31 cellular contexts compared by ENCODE assay signal in the genomic region with DNA sequence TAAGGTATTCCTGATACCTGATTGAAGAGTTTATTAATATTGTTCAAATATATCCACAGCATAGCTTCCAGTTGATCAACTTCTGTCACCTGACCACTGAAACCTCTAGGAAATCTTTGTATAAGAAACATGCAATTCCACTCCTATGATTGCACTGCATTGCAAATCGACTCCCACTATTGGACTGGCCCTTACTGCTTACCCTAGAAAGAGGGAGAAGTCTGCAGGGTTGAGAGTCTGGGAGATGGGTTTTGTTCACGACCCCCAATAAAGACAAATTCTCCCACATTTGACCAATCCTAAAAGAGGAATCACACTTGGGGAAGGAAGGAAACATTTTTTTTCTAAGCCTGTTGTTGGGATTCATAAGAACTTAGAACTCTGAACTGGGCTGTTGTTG. TPM values are rescaled to one million over a fixed set of nuclear protein-coding genes. Genes with fewer than 3 reads are reported as not detected.
"Had no signal": no experiment of that assay in that cellular context is flagged by ENCODE, and none has a peak within 500 bp of the region (broad histone marks: within the 10 kb centered on the region; RNA-seq: fewer than 3 reads in every experiment).

No MANE protein-coding gene starts in this region.

- H3K27ac Mint-ChIP-seq: naive B cell; natural killer cell treated with Interleukin-12 subunit alpha and Interleukin-12 subunit beta and Interleukin-15 and Interleukin-18, amount 100 ng/mL, for 72 hours; nephron progenitor cell; progenitor cell of endocrine pancreas; stimulated activated memory B cell treated with anti-CD40 and anti-IgM and Interleukin-4, amounts not matched to agents 10 μg/mL and 1 μg/mL and 100 μg/mL, for 72 hours; stimulated activated naive CD8-positive, alpha-beta T cell treated with anti-CD3 and anti-CD28 coated beads, Interleukin-15, amount 100 ng/mL, for 72 hours; type B pancreatic cell had no signal

- H2AFZ ChIP-seq: parathyroid adenoma had no signal

- H3K4me1 ChIP-seq: parathyroid adenoma, psoas muscle, spleen, tibial nerve, uterus had no signal

- H3K36me3 ChIP-seq: ovary, spleen, thoracic aorta, thyroid gland, tibial nerve, upper lobe of right lung, uterus had no signal

- H3K9ac ChIP-seq: parathyroid adenoma had no signal

- H3K4me1 Mint-ChIP-seq: naive B cell; naive thymus-derived CD8-positive, alpha-beta T cell; neural crest cell; stimulated activated memory B cell treated with anti-CD40 and anti-IgM and Interleukin-4, amounts not matched to agents 10 μg/mL and 1 μg/mL and 100 μg/mL, for 72 hours; stimulated activated naive CD8-positive, alpha-beta T cell treated with anti-CD3 and anti-CD28 coated beads, Interleukin-15, amount 100 ng/mL, for 72 hours had no signal

- H3K36me3 Mint-ChIP-seq: naive B cell; naive thymus-derived CD8-positive, alpha-beta T cell; natural killer cell treated with Interleukin-12 subunit alpha and Interleukin-12 subunit beta and Interleukin-15 and Interleukin-18, amount 100 ng/mL, for 72 hours; stimulated activated memory B cell treated with anti-CD40 and anti-IgM and Interleukin-4, amounts not matched to agents 10 μg/mL and 1 μg/mL and 100 μg/mL, for 72 hours had no signal

- H3K27me3 Mint-ChIP-seq: naive B cell; stimulated activated naive CD8-positive, alpha-beta T cell treated with anti-CD3 and anti-CD28 coated beads, Interleukin-15, amount 100 ng/mL, for 72 hours; type B pancreatic cell had no signal

- H3K4me2 ChIP-seq: smooth muscle cell had no signal

- H3K27me3 ChIP-seq: ovary, spleen, thyroid gland, tibial nerve, upper lobe of right lung, uterus had no signal

- DNase-seq: naive B cell; naive thymus-derived CD8-positive, alpha-beta T cell; nephron progenitor cell; occipital lobe; ovary; posterior cingulate gyrus; psoas muscle; right cardiac atrium; spleen; stimulated activated CD4-positive, alpha-beta T cell treated with anti-CD3 and anti-CD28 coated beads, Interleukin-12 subunit alpha, Interleukin-12 subunit beta, amount 100 ng/mL, for 4 hours; stimulated activated CD4-positive, alpha-beta T cell treated with anti-CD3 and anti-CD28 coated beads, Interleukin-1b, Interleukin-23, amount 100 ng/mL, for 48 hours; stimulated activated CD4-positive, alpha-beta T cell treated with anti-CD3 and anti-CD28 coated beads, Interleukin-4, amount 100 ng/mL, for 1 hour; stimulated activated CD4-positive, alpha-beta T cell treated with anti-CD3 and anti-CD28 coated beads, Interleukin-4, amount 100 ng/mL, for 4 hours; stimulated activated CD8-positive, alpha-beta memory T cell treated with anti-CD3 and anti-CD28 coated beads, Interleukin-4, amount 100 ng/mL, for 48 hours; stimulated activated naive CD4-positive, alpha-beta T cell; stimulated activated naive CD8-positive, alpha-beta T cell treated with anti-CD3 and anti-CD28 coated beads, Interleukin-15, amount 100 ng/mL, for 72 hours; stimulated activated naive CD8-positive, alpha-beta T cell treated with anti-CD3 and anti-CD28 coated beads, Interleukin-15, Interleukin-2, amounts not matched to agents 100 U/mL and 50 U/mL, for 24 hours; thyroid gland; upper lobe of right lung; uterus had no signal

- H3K79me2 ChIP-seq: parathyroid adenoma had no signal

- H3K4me3 ChIP-seq: ovary, psoas muscle, skin epidermis, smooth muscle cell, spleen, thoracic aorta, thyroid gland, tibial nerve, upper lobe of right lung, uterus had no signal

- H3K4me3 Mint-ChIP-seq: naive B cell; naive thymus-derived CD8-positive, alpha-beta T cell; natural killer cell treated with Interleukin-12 subunit alpha and Interleukin-12 subunit beta and Interleukin-15 and Interleukin-18, amount 100 ng/mL, for 72 hours; nephron progenitor cell; neural crest cell; stimulated activated memory B cell treated with anti-CD40 and anti-IgM and Interleukin-4, amounts not matched to agents 10 μg/mL and 1 μg/mL and 100 μg/mL, for 72 hours; stimulated activated naive CD8-positive, alpha-beta T cell treated with anti-CD3 and anti-CD28 coated beads, Interleukin-15, amount 100 ng/mL, for 72 hours; type B pancreatic cell had no signal

- H3K9me3 ChIP-seq: ovary, psoas muscle, spleen, thoracic aorta, thyroid gland, tibial nerve, upper lobe of right lung, uterus had no signal

- H3K9me3 Mint-ChIP-seq: naive B cell; naive thymus-derived CD8-positive, alpha-beta T cell; natural killer cell treated with Interleukin-12 subunit alpha and Interleukin-12 subunit beta and Interleukin-15 and Interleukin-18, amount 100 ng/mL, for 72 hours; neural crest cell; stimulated activated memory B cell treated with anti-CD40 and anti-IgM and Interleukin-4, amounts not matched to agents 10 μg/mL and 1 μg/mL and 100 μg/mL, for 72 hours; stimulated activated naive CD8-positive, alpha-beta T cell treated with anti-CD3 and anti-CD28 coated beads, Interleukin-15, amount 100 ng/mL, for 72 hours; type B pancreatic cell had no signal

- ATAC-seq: naive thymus-derived CD8-positive, alpha-beta T cell; natural killer cell treated with Interleukin-12 subunit alpha and Interleukin-12 subunit beta and Interleukin-15 and Interleukin-18, amount 100 ng/mL, for 72 hours; psoas muscle; right cardiac atrium; sciatic nerve; stimulated activated memory B cell treated with anti-CD40 and anti-IgM and Interleukin-4, amounts not matched to agents 10 μg/mL and 1 μg/mL and 100 μg/mL, for 72 hours; stimulated activated naive CD8-positive, alpha-beta T cell treated with anti-CD3 and anti-CD28 coated beads, Interleukin-15, amount 100 ng/mL, for 72 hours; stimulated activated naive CD8-positive, alpha-beta T cell treated with anti-CD3 and anti-CD28 coated beads, Interleukin-15, Interleukin-2, amounts not matched to agents 100 U/mL and 50 U/mL, for 24 hours; upper lobe of right lung had no signal

- H3K27ac ChIP-seq: ovary, parathyroid adenoma, psoas muscle, skin epidermis, spleen, thoracic aorta, thyroid gland, tibial nerve, upper lobe of right lung, uterus had no signal

RNA-seq across cellular contexts. Expression of gene TNFRSF21, which starts 43.7 kb away (rescaled TPM):
- polyA plus RNA-seq: naive thymus-derived CD8-positive, alpha-beta T cell had no signal
